In genomic region chr16:17566656-17567450, GRCh38 we compare ENCODE assay signal across 21 cellular contexts.
DNase-seq lines count a peak whose midpoint lies in the region; ATAC-seq, FAIRE-seq and TF ChIP-seq lines count a peak whose summit lies in the region.
"Had no signal": no experiment of that assay in that cellular context is flagged by ENCODE, and none has a peak within 500 bp of the region (broad histone marks: within the 10 kb centered on the region; RNA-seq: fewer than 3 reads in every experiment).

No MANE protein-coding gene starts in this region.

- H3K27me3 ChIP-seq in RWPE2 (ENCODE audit: insufficient read depth, poor library complexity, severe bottlenecking) (no peaks in the 10 kb centered on the region), esophagus (ENCODE audit: control insufficient read depth in 1 of 2, insufficient read depth in 2 of 2, low read length in 2 of 2) (no peaks in the 10 kb centered on the region), keratinocyte (ENCODE audit: control insufficient read depth, extremely low read depth, insufficient read depth, low read length) (no peaks in the 10 kb centered on the region), suprapubic skin (no peaks in the 10 kb centered on the region), small intestine (ENCODE audit: control insufficient read depth in 2 of 2, insufficient read depth in 2 of 2, low read length in 2 of 2) (no peaks in the 10 kb centered on the region)

- H3K4me1 ChIP-seq in RWPE2 (ENCODE audit: insufficient read depth, poor library complexity, severe bottlenecking), result peaks cover 30% of the 10 kb centered on the region
- H3K4me1 ChIP-seq in esophagus (ENCODE audit: control insufficient read depth in 2 of 2, insufficient read depth in 2 of 2, low read length in 1 of 2), result peaks cover 2 to 6% of the 10 kb centered on the region in 2 donors
- H3K4me1 ChIP-seq in keratinocyte (ENCODE audit: control insufficient read depth, extremely low read depth, insufficient read depth, low read length), result peaks cover 61% of the 10 kb centered on the region
- H3K4me1 ChIP-seq in suprapubic skin, result peaks cover 39% of the 10 kb centered on the region
- H3K4me1 ChIP-seq in small intestine (ENCODE audit: control insufficient read depth in 2 of 2, insufficient read depth in 1 of 2, low read depth in 1 of 2, low read length in 1 of 2), result peaks cover 0 to 2% of the 10 kb centered on the region in 2 donors

- FAIRE-seq in keratinocyte (lab: Jason Lieb, UNC), result no peak
- no peak for FAIRE-seq in small intestine (lab: Jason Lieb, UNC)
- FAIRE-seq: GM12878, GM19239, H1 had no signal

- no peak overlapping the region for H2AFZ ChIP-seq in keratinocyte (ENCODE audit: control insufficient read depth, low read length)
- H2AFZ ChIP-seq: GM23248 had no signal

- H3K27ac ChIP-seq in RWPE2 (ENCODE audit: poor library complexity, severe bottlenecking) (peak overlapping the region; percentile 39), esophagus (ENCODE audit: low read depth in 2 of 2, low read length in 1 of 2) (peak overlapping the region; percentile 74 to 80), keratinocyte (ENCODE audit: control insufficient read depth, insufficient read depth, low read length) (peak overlapping the region; percentile 84), suprapubic skin (peak overlapping the region; percentile 81), small intestine (ENCODE audit: low read depth in 1 of 2, low read length in 1 of 2) (no peak overlapping the region), substantia nigra (ENCODE audit: low read depth, low read length, poor library complexity, severe bottlenecking) (no peak overlapping the region)
- H3K27ac ChIP-seq: GM23248 had no signal

- no peak for TF ChIP-seq POLR2A in suprapubic skin (IDR thresholded peaks at IDR 0.05)

- no peak for TF ChIP-seq EP300 in suprapubic skin (IDR thresholded peaks at IDR 0.05)

- H3K4me2 ChIP-seq in keratinocyte (ENCODE audit: control insufficient read depth, extremely low read depth, insufficient read depth, low read depth, low read length), result peak overlapping the region; percentile 45

- H3K9me3 ChIP-seq in RWPE2 (ENCODE audit: severe bottlenecking) (no peaks in the 10 kb centered on the region), esophagus (ENCODE audit: control insufficient read depth in 2 of 2, insufficient read depth in 1 of 2, low read depth in 1 of 2, low read length in 1 of 2) (no peaks in the 10 kb centered on the region), keratinocyte (ENCODE audit: control insufficient read depth, low read depth, low read length) (no peaks in the 10 kb centered on the region), suprapubic skin (no peaks in the 10 kb centered on the region), small intestine (ENCODE audit: control insufficient read depth, low read depth) (no peaks in the 10 kb centered on the region)
- H3K9me3 ChIP-seq: Caco-2 had no signal

- no peaks in the 10 kb centered on the region for H3K79me2 ChIP-seq in keratinocyte (ENCODE audit: control insufficient read depth, insufficient read depth, low read length)

- no peak overlapping the region for H3K4me3 ChIP-seq in RWPE2 (ENCODE audit: severe bottlenecking)
- H3K4me3 ChIP-seq in esophagus (ENCODE audit: low read depth in 1 of 2, low read length in 2 of 2), result no peak overlapping the region
- H3K4me3 ChIP-seq in keratinocyte (ENCODE audit: control insufficient read depth in 2 of 3, extremely low read depth in 1 of 3, insufficient read depth in 2 of 3, low read depth in 1 of 3, low read length in 3 of 3), result no peak overlapping the region
- no peak overlapping the region for H3K4me3 ChIP-seq in suprapubic skin
- H3K4me3 ChIP-seq in small intestine (ENCODE audit: low read depth in 1 of 2, low read length in 2 of 2), result no peak overlapping the region
- H3K4me3 ChIP-seq: GM12878, GM23248 had no signal

- H3K9me1 ChIP-seq in keratinocyte (ENCODE audit: control insufficient read depth, extremely low read depth, insufficient read depth, low read length), result no peaks in the 10 kb centered on the region

- TF ChIP-seq CTCF in RWPE2 (IDR thresholded peaks at IDR 0.05; ENCODE audit: poor library complexity, severe bottlenecking) (no peak), keratinocyte (optimal IDR thresholded peaks at IDR 0.05 in 1 of 3, IDR thresholded peaks at IDR 0.05 in 1 of 3, conservative IDR thresholded peaks at IDR 0.05 in 1 of 3; ENCODE audit: extremely low read depth in 1 of 3, insufficient read depth in 2 of 3, low read length in 3 of 3) (no peak), suprapubic skin (IDR thresholded peaks at IDR 0.05) (no peak)

- H3K36me3 ChIP-seq in RWPE2 (ENCODE audit: low read depth), result no peaks in the 10 kb centered on the region
- no peaks in the 10 kb centered on the region for H3K36me3 ChIP-seq in esophagus (ENCODE audit: control insufficient read depth in 2 of 2, insufficient read depth in 2 of 2, low read length in 1 of 2)
- no peaks in the 10 kb centered on the region for H3K36me3 ChIP-seq in keratinocyte (ENCODE audit: control insufficient read depth in 2 of 2, extremely low read depth in 1 of 2, insufficient read depth in 2 of 2, low read length in 2 of 2)
- no peaks in the 10 kb centered on the region for H3K36me3 ChIP-seq in suprapubic skin
- H3K36me3 ChIP-seq in small intestine (ENCODE audit: control insufficient read depth in 2 of 2, insufficient read depth in 2 of 2, low read length in 2 of 2), result no peaks in the 10 kb centered on the region

- WGBS in esophagus, 2 donors, result 56 to 66% methylated on average over 6 of the region's 6 CpGs
- 57% methylated on average over 6 of the region's 6 CpGs for WGBS in suprapubic skin
- 78 to 89% (median 88%) methylated on average over 6 of the region's 6 CpGs for WGBS in small intestine, 3 donors

- no peak for ATAC-seq in RWPE2 (ENCODE audit: low read depth)
- ATAC-seq: CD8-positive, alpha-beta T cell; GM12878 had no signal

- H3K9ac ChIP-seq in keratinocyte (ENCODE audit: control insufficient read depth, extremely low read depth, insufficient read depth, low read length), result peak overlapping the region; percentile 4
- H3K9ac ChIP-seq: GM23248 had no signal

- H4K20me1 ChIP-seq in keratinocyte (ENCODE audit: control insufficient read depth, extremely low read depth, insufficient read depth, low read length), result no peaks in the 10 kb centered on the region

- DNase-seq in RWPE2 (ENCODE audit: low spot score) (no peak), keratinocyte (ENCODE audit: low read depth, low spot score) (no peak), suprapubic skin (ENCODE audit: low spot score in 2 of 2) (no peak), small intestine (no peak), substantia nigra (lab: John Stamatoyannopoulos, UW) (no peak), HT-29 (ENCODE audit: low spot score) (no peak), DMS53 (lab: John Stamatoyannopoulos, UW) (no peak)
- DNase-seq: C1 segment of cervical spinal cord; Caco-2; CD4-positive, CD25-positive, alpha-beta regulatory T cell; CD8-positive, alpha-beta T cell; DMS153; DMS79; GDM1; H7; HCEC 1CT had no signal

- dilution Hi-C loops in keratinocyte (cut with MboI; ENCODE audit: extremely low pct_ligation_motif_present, low sequenced_read_pairs), result no loop called here

Comparison
In these comparisons a context has a peak if more than half of its experiments do, and no peak if none do; other contexts are left out.
1. H3K27ac ChIP-seq: peak in RWPE2 (single experiment), esophagus (2 of 2), keratinocyte (single experiment) and suprapubic skin (single experiment); none in small intestine (0 of 2) and substantia nigra (single experiment).